1 cellular context compared by ENCODE assay signal in the genomic region with DNA sequence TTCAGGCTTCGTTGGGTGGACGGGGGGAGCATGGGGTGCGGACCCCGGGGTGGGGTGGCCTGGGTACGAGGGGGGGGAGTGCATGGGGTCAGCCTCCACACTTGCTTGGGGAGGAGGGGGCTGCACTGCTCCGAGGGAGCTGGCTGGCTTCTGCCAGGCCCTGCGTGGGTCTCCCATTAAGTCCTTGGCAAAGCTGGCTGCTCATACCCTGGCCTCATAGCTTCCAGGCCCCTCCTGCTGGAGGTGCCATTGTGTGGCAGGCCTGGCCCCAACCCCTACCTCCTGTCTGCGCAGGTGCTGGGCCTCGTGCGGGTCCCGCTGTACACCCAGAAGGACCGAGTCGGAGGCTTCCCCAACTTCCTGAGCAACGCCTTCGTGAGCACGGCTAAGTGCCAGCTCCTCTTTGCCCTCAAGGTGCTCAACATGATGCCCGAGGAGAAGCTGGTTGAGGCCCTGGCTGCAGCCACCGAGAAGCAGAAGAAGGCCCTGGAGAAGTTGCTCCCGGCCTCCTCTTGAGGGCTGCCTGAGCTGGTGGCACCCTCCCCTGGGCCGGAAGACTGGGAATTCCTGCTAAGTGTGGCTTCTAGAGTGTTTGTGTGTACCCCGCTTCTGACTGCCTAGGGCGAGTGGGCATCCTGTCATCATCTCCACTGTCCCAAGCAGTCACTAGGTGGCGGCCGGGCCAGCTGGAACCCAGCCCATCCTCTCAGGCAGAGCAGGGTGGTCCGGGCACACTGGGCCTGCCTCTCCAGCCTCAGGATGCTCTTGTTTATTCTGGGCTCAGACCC.
TF ChIP-seq lines count a peak whose summit lies in the region.

No MANE protein-coding gene starts in this region.

TF ChIP-seq in WTC11, 78 proteins besides CTCF, POLR2A, EP300 and RAD21 (continued from another document):
- TF ChIP-seq ZNF232 (CRISPR knock-in tag; IDR thresholded peaks at IDR 0.05) (no peak), IRF2 (CRISPR knock-in tag; IDR thresholded peaks at IDR 0.05; ENCODE audit: borderline replicate concordance, low read depth) (no peak), KAT7 (CRISPR knock-in tag; IDR thresholded peaks at IDR 0.05; ENCODE audit: borderline replicate concordance) (no peak), SOX15 (CRISPR knock-in tag; IDR thresholded peaks at IDR 0.05) (no peak), TCF7 (CRISPR knock-in tag; IDR thresholded peaks at IDR 0.05; ENCODE audit: low read depth) (no peak), NFYB (CRISPR knock-in tag; conservative IDR thresholded peaks at IDR 0.05; ENCODE audit: low read depth) (no peak), JAZF1 (CRISPR knock-in tag; IDR thresholded peaks at IDR 0.05) (no peak)
- TF ChIP-seq, protein P1, sequence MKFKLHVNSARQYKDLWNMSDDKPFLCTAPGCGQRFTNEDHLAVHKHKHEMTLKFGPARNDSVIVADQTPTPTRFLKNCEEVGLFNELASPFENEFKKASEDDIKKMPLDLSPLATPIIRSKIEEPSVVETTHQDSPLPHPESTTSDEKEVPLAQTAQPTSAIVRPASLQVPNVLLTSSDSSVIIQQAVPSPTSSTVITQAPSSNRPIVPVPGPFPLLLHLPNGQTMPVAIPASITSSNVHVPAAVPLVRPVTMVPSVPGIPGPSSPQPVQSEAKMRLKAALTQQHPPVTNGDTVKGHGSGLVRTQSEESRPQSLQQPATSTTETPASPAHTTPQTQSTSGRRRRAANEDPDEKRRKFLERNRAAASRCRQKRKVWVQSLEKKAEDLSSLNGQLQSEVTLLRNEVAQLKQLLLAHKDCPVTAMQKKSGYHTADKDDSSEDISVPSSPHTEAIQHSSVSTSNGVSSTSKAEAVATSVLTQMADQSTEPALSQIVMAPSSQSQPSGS (CRISPR knock-in tag; IDR thresholded peaks at IDR 0.05; ENCODE audit: borderline replicate concordance, low read depth) = no peak
